ENCODE assay signal across 8 cellular contexts in the genomic region with DNA sequence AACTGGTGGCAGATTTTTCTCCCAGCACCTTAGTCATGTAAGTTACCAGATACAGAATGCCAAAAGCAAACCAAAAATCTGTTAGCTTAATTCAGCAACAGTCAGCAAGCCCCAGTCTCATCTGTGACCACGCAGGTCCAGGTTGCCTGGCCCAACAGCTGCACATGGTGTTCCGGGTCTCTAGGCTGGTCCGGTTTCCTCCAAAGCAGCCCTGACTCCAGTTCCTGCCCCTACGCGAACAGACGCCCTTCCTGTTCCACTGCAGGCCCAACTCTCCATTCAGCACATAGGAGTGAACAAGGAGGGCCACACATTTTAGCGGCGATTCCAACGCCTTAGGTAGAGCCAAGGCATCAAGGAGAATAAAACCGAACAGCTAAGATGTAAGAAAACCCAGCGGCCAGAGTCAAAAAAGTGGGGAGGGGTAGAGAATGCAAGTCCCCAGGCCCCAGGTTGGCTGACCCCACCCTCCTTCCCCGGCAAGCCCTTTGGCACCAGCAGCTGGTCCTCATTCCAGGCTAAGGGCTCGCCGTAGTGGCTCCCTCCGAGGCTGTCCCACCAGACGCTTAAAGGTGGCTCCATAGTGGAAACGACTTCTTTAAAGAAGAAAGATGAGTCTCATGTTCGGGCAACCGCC. TPM values are rescaled to one million over a fixed set of nuclear protein-coding genes. Genes with fewer than 3 reads are reported as not detected.
A peak's percentile ranks its signal among the peaks of the same experiment; 100 is the strongest.
DNase-seq lines count a peak whose midpoint lies in the region; ATAC-seq, FAIRE-seq and TF ChIP-seq lines count a peak whose summit lies in the region.

No MANE protein-coding gene starts in this region.

- no peak for ATAC-seq in activated CD4-positive, alpha-beta T cell treated with anti-CD3 and anti-CD28 coated beads for 36 hours
- no peak for ATAC-seq in HG02763 (IDR thresholded peaks at IDR 0.05; ENCODE audit: unreplicated experiment)

- H3K4me3 ChIP-seq in keratinocyte (ENCODE audit: control insufficient read depth in 2 of 3, extremely low read depth in 1 of 3, insufficient read depth in 2 of 3, low read depth in 1 of 3, low read length in 3 of 3): peak overlapping the region; percentile 79 to 87 (median 84)
- peak overlapping the region; percentile 93 for H3K4me3 ChIP-seq in suprapubic skin

- H3K36me3 ChIP-seq in keratinocyte (ENCODE audit: control insufficient read depth in 2 of 2, extremely low read depth in 1 of 2, insufficient read depth in 2 of 2, low read length in 2 of 2) (peaks cover 0 to 15% of the 10 kb centered on the region in 2 experiments), suprapubic skin (peaks cover 4% of the 10 kb centered on the region)

- H4K20me1 ChIP-seq in keratinocyte (ENCODE audit: control insufficient read depth, extremely low read depth, insufficient read depth, low read length): peaks cover 21% of the 10 kb centered on the region

- peak overlapping the region; percentile 25 for H3K27ac Mint-ChIP-seq in activated CD4-positive, alpha-beta T cell treated with anti-CD3 and anti-CD28 coated beads for 36 hours
- H3K27ac Mint-ChIP-seq in activated T-helper 2 cell treated with anti-CD3 and anti-CD28 coated beads, Interferon-gamma antibody, Interleukin-2, Interleukin-4, amounts not matched to agents 10 μg/mL and 5 μg/mL and 100 μg/mL, durations not matched to agents 14 hours and 24 hours and 36 hours: no peak overlapping the region

- no peak for DNase-seq in activated CD4-positive, alpha-beta T cell treated with anti-CD3 and anti-CD28 coated beads for 36 hours
- DNase-seq in activated CD4-positive, alpha-beta T cell treated with anti-CD3 and anti-CD28 coated beads for 48 hours: no peak
- no peak for DNase-seq in activated T-helper 2 cell treated with anti-CD3 and anti-CD28 coated beads, Interferon-gamma antibody, Interleukin-2, Interleukin-4, amounts not matched to agents 10 μg/mL and 5 μg/mL and 100 μg/mL, durations not matched to agents 14 hours and 24 hours and 36 hours (ENCODE audit: low spot score)
- DNase-seq in keratinocyte (ENCODE audit: low read depth, low spot score) (no peak), suprapubic skin (ENCODE audit: low spot score in 2 of 2) (no peak), superior temporal gyrus (ENCODE audit: extremely low spot score) (no peak), CD1c-positive myeloid dendritic cell (ENCODE audit: extremely low spot score) (no peak)

- H3K79me2 ChIP-seq in keratinocyte (ENCODE audit: control insufficient read depth, insufficient read depth, low read length): peaks cover 53% of the 10 kb centered on the region

- TF ChIP-seq CTCF in keratinocyte (optimal IDR thresholded peaks at IDR 0.05 in 1 of 3, IDR thresholded peaks at IDR 0.05 in 1 of 3, conservative IDR thresholded peaks at IDR 0.05 in 1 of 3; ENCODE audit: extremely low read depth in 1 of 3, insufficient read depth in 2 of 3, low read length in 3 of 3) (no peak), suprapubic skin (IDR thresholded peaks at IDR 0.05) (no peak)

- H3K4me1 Mint-ChIP-seq in activated CD4-positive, alpha-beta T cell treated with anti-CD3 and anti-CD28 coated beads for 36 hours: peaks cover 19% of the 10 kb centered on the region
- peaks cover 17% of the 10 kb centered on the region for H3K4me1 Mint-ChIP-seq in activated T-helper 2 cell treated with anti-CD3 and anti-CD28 coated beads, Interferon-gamma antibody, Interleukin-2, Interleukin-4, amounts not matched to agents 10 μg/mL and 5 μg/mL and 100 μg/mL, durations not matched to agents 14 hours and 24 hours and 36 hours (ENCODE audit: low read depth)

- H3K9me3 ChIP-seq in keratinocyte (ENCODE audit: control insufficient read depth, low read depth, low read length) (no peaks in the 10 kb centered on the region), suprapubic skin (no peaks in the 10 kb centered on the region)

- 43% methylated on average over 18 of the region's 19 CpGs for whole genome bisulfite sequencing in suprapubic skin

- POLR2A ChIA-PET in activated CD4-positive, alpha-beta T cell treated with anti-CD3 and anti-CD28 coated beads for 36 hours (lab: Charles Lee): interaction anchor here (0.6 kb wide), 1 partner anchor 193 kb away, joined by 5 read pairs; no protein-coding TSS in a partner anchor

- H3K27ac ChIP-seq in keratinocyte (ENCODE audit: control insufficient read depth, insufficient read depth, low read length): no peak overlapping the region
- peak overlapping the region; percentile 21 for H3K27ac ChIP-seq in suprapubic skin

- intact Hi-C loops in activated CD4-positive, alpha-beta T cell treated with anti-CD3 and anti-CD28 coated beads for 36 hours (cut with DNase I, micrococcal nuclease): loop anchor here (1.0 to 5.0 kb wide), 3 partner anchors 190 to 940 kb away; a partner anchor contains a TSS
- intact Hi-C loops in activated T-helper 2 cell treated with anti-CD3 and anti-CD28 coated beads, Interferon-gamma antibody, Interleukin-2, Interleukin-4, amounts not matched to agents 10 μg/mL and 5 μg/mL and 100 μg/mL, durations not matched to agents 14 hours and 24 hours and 36 hours (cut with micrococcal nuclease): loop anchor here (5.0 kb wide), 1 partner anchor 130 kb away; a partner anchor contains a TSS

- no peak for TF ChIP-seq EP300 in suprapubic skin (IDR thresholded peaks at IDR 0.05)

- no peak for FAIRE-seq in keratinocyte (lab: Jason Lieb, UNC)

- H3K36me3 Mint-ChIP-seq in activated CD4-positive, alpha-beta T cell treated with anti-CD3 and anti-CD28 coated beads for 36 hours (ENCODE audit: low read depth): peaks cover 2% of the 10 kb centered on the region
- peaks cover 5% of the 10 kb centered on the region for H3K36me3 Mint-ChIP-seq in activated T-helper 2 cell treated with anti-CD3 and anti-CD28 coated beads, Interferon-gamma antibody, Interleukin-2, Interleukin-4, amounts not matched to agents 10 μg/mL and 5 μg/mL and 100 μg/mL, durations not matched to agents 14 hours and 24 hours and 36 hours (ENCODE audit: low read depth)

- peak overlapping the region; percentile 89 for H3K4me2 ChIP-seq in keratinocyte (ENCODE audit: control insufficient read depth, extremely low read depth, insufficient read depth, low read depth, low read length)

- H3K4me3 Mint-ChIP-seq in activated CD4-positive, alpha-beta T cell treated with anti-CD3 and anti-CD28 coated beads for 36 hours: peak overlapping the region; percentile 79
- H3K4me3 Mint-ChIP-seq in activated T-helper 2 cell treated with anti-CD3 and anti-CD28 coated beads, Interferon-gamma antibody, Interleukin-2, Interleukin-4, amounts not matched to agents 10 μg/mL and 5 μg/mL and 100 μg/mL, durations not matched to agents 14 hours and 24 hours and 36 hours (ENCODE audit: low read depth): peak overlapping the region; percentile 82

- H3K9ac ChIP-seq in keratinocyte (ENCODE audit: control insufficient read depth, extremely low read depth, insufficient read depth, low read length): peak overlapping the region; percentile 71

- no peaks in the 10 kb centered on the region for H3K27me3 Mint-ChIP-seq in activated CD4-positive, alpha-beta T cell treated with anti-CD3 and anti-CD28 coated beads for 36 hours
- H3K27me3 Mint-ChIP-seq in activated T-helper 2 cell treated with anti-CD3 and anti-CD28 coated beads, Interferon-gamma antibody, Interleukin-2, Interleukin-4, amounts not matched to agents 10 μg/mL and 5 μg/mL and 100 μg/mL, durations not matched to agents 14 hours and 24 hours and 36 hours (ENCODE audit: low read depth): peaks cover 4% of the 10 kb centered on the region

- H2AFZ ChIP-seq in keratinocyte (ENCODE audit: control insufficient read depth, low read length): no peak overlapping the region

- peaks cover 13% of the 10 kb centered on the region for H3K4me1 ChIP-seq in keratinocyte (ENCODE audit: control insufficient read depth, extremely low read depth, insufficient read depth, low read length)
- H3K4me1 ChIP-seq in suprapubic skin: peaks cover 43% of the 10 kb centered on the region

- dilution Hi-C loops in keratinocyte (cut with MboI; ENCODE audit: extremely low pct_ligation_motif_present, low sequenced_read_pairs): no loop called here

- H3K27me3 ChIP-seq in keratinocyte (ENCODE audit: control insufficient read depth, extremely low read depth, insufficient read depth, low read length) (no peaks in the 10 kb centered on the region), suprapubic skin (no peaks in the 10 kb centered on the region)

- no peak for TF ChIP-seq POLR2A in suprapubic skin (IDR thresholded peaks at IDR 0.05)

- H3K9me1 ChIP-seq in keratinocyte (ENCODE audit: control insufficient read depth, extremely low read depth, insufficient read depth, low read length): no peaks in the 10 kb centered on the region

- no peaks in the 10 kb centered on the region for H3K9me3 Mint-ChIP-seq in activated CD4-positive, alpha-beta T cell treated with anti-CD3 and anti-CD28 coated beads for 36 hours (ENCODE audit: low read depth)
- no peaks in the 10 kb centered on the region for H3K9me3 Mint-ChIP-seq in activated T-helper 2 cell treated with anti-CD3 and anti-CD28 coated beads, Interferon-gamma antibody, Interleukin-2, Interleukin-4, amounts not matched to agents 10 μg/mL and 5 μg/mL and 100 μg/mL, durations not matched to agents 14 hours and 24 hours and 36 hours

- CTCF ChIA-PET in activated CD4-positive, alpha-beta T cell treated with anti-CD3 and anti-CD28 coated beads for 36 hours (lab: Charles Lee): interaction anchor here (0.7 to 1.5 kb wide), 3 partner anchors 63 to 111 kb away, joined by 3 read pairs; no protein-coding TSS in a partner anchor

RNA-seq across cellular contexts. Expression of a gene that starts 1.5 kb away (rescaled TPM):
- total RNA-seq in activated CD4-positive, alpha-beta T cell treated with anti-CD3 and anti-CD28 coated beads for 36 hours: 100 to 1,000 TPM in 1 of 2 experiments, 10 to 100 TPM in 1; 93.5 to 123 TPM
- total RNA-seq in activated T-helper 2 cell treated with anti-CD3 and anti-CD28 coated beads, Interferon-gamma antibody, Interleukin-2, Interleukin-4, amounts not matched to agents 10 μg/mL and 5 μg/mL and 100 μg/mL, durations not matched to agents 14 hours and 24 hours and 36 hours: 116 and 122 TPM in 2 replicates
- polyA plus RNA-seq in keratinocyte: 237 to 339 TPM (median 242 TPM) in 3 replicates
- 66.7 TPM for polyA plus RNA-seq in keratinocyte (2011; ENCODE audit: low read depth)
- polyA plus RNA-seq in keratinocyte (2011; cell fraction: cytosol; rRNA removed): 239 and 299 TPM in 2 replicates
- polyA plus RNA-seq in keratinocyte (2011; cell fraction: nucleus; rRNA removed): 460 and 595 TPM in 2 replicates
- 113 and 131 TPM in 2 replicates for polyA plus RNA-seq in keratinocyte (2012; ENCODE audit: low replicate concordance)
- 291 to 647 TPM (median 368 TPM) in 3 replicates for polyA minus RNA-seq in keratinocyte
- polyA minus RNA-seq in keratinocyte (2011; cell fraction: cytosol; rRNA and poly(A)+ RNA removed): 146 TPM
- 112 and 126 TPM in 2 replicates for polyA minus RNA-seq in keratinocyte (2011; cell fraction: nucleus; rRNA and poly(A)+ RNA removed)
- 100 to 1,000 TPM; 131 to 232 (median 147) TPM for total RNA-seq in suprapubic skin

RNA-seq across cellular contexts. Expression of a gene that starts 51.6 kb away (rescaled TPM):
- total RNA-seq in activated CD4-positive, alpha-beta T cell treated with anti-CD3 and anti-CD28 coated beads for 36 hours: under 1 TPM; 0.09 to 0.64 TPM
- 0.16 and 0.27 TPM in 2 replicates for total RNA-seq in activated T-helper 2 cell treated with anti-CD3 and anti-CD28 coated beads, Interferon-gamma antibody, Interleukin-2, Interleukin-4, amounts not matched to agents 10 μg/mL and 5 μg/mL and 100 μg/mL, durations not matched to agents 14 hours and 24 hours and 36 hours
- polyA plus RNA-seq in keratinocyte: 15.4 to 25.5 TPM (median 21.7 TPM) in 3 replicates
- 2.5 TPM for polyA plus RNA-seq in keratinocyte (2011; ENCODE audit: low read depth)
- polyA plus RNA-seq in keratinocyte (2011; cell fraction: cytosol; rRNA removed): 14.0 and 34.1 TPM in 2 replicates
- polyA plus RNA-seq in keratinocyte (2011; cell fraction: nucleus; rRNA removed): 23.1 and 31.0 TPM in 2 replicates
- 17.4 and 28.3 TPM in 2 replicates for polyA plus RNA-seq in keratinocyte (2012; ENCODE audit: low replicate concordance)
- polyA minus RNA-seq in keratinocyte: 13.9 to 21.0 TPM (median 16.8 TPM) in 3 replicates
- polyA minus RNA-seq in keratinocyte (2011; cell fraction: cytosol; rRNA and poly(A)+ RNA removed): 45.8 TPM
- polyA minus RNA-seq in keratinocyte (2011; cell fraction: nucleus; rRNA and poly(A)+ RNA removed): 13.7 and 14.2 TPM in 2 replicates
- total RNA-seq in suprapubic skin: 10 to 100 TPM; 32.4 to 61.6 (median 60.5) TPM

Comparison
In these comparisons a context has a peak if more than half of its experiments do, and no peak if none do; other contexts are left out.
1. RNA of a gene that starts 51.6 kb away (total RNA-seq): 32.4 to 61.6 TPM in suprapubic skin; 0.09 to 0.64 TPM in activated CD4-positive, alpha-beta T cell treated with anti-CD3 and anti-CD28 coated beads for 36 hours and 0.16 to 0.27 TPM in activated T-helper 2 cell treated with anti-CD3 and anti-CD28 coated beads, Interferon-gamma antibody, Interleukin-2, Interleukin-4, amounts not matched to agents 10 μg/mL and 5 μg/mL and 100 μg/mL, durations not matched to agents 14 hours and 24 hours and 36 hours; every median in the first group is over 10 times any median in the second.